In the genomic region with DNA sequence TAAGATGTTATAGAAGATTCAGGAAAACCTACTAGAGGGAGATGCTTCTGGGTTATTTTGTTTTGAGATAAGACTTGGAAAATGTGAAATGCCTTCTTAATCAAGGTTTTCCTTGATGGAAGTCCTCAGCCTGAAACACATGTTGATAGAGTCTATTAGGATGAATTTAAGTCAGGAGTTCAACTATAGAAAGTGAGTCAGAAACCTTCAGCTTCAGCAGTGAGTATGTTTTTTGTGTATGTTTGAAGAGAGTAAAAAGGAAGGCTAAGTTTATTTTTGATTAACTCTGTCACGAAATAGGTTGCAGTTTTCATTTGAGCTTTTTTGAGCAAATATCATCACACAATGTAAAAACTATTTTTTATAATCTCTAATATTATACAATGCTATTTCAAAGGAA, we compare ENCODE assay signal across 16 cellular contexts.
A peak's percentile ranks its signal among the peaks of the same experiment; 100 is the strongest.
DNase-seq lines count a peak whose midpoint lies in the region; ATAC-seq and TF ChIP-seq lines count a peak whose summit lies in the region.
"Had no signal": no experiment of that assay in that cellular context is flagged by ENCODE, and none has a peak within 500 bp of the region (broad histone marks: within the 10 kb centered on the region; RNA-seq: fewer than 3 reads in every experiment).

No MANE protein-coding gene starts in this region.

- no peaks in the 10 kb centered on the region for H3K9me1 ChIP-seq in IMR-90 (ENCODE audit: insufficient read depth, low read length)

- H2AK5ac ChIP-seq in IMR-90 (ENCODE audit: low read depth, low read length): no peak overlapping the region

- peak overlapping the region; percentile 38; the same call in 1 of the 2 replicates for H2BK20ac ChIP-seq in IMR-90 (ENCODE audit: low read depth, low read length)

- in situ Hi-C loops in IMR-90 (cut with MboI; ENCODE audit: low sequenced_read_pairs): no loop called here

- H2BK15ac ChIP-seq in IMR-90 (ENCODE audit: low read depth, low read length): no peak overlapping the region

- H3K4me3 ChIP-seq in IMR-90 (ENCODE audit: insufficient read depth, low read depth, low read length): no peak overlapping the region
- H3K4me3 ChIP-seq: BLaER1 treated with 17β-estradiol and CSF1 and Interleukin-3, amounts not matched to agents 10 nM and 100 nM had no signal

- no peaks in the 10 kb centered on the region for H3K27me3 Mint-ChIP-seq in chondrocyte (ENCODE audit: low read depth)
- no peaks in the 10 kb centered on the region for H3K27me3 Mint-ChIP-seq in stimulated activated naive B cell treated with anti-CD40 and anti-IgM and Interleukin-4, amounts not matched to agents 10 μg/mL and 1 μg/mL and 100 μg/mL, for 72 hours
- H3K27me3 Mint-ChIP-seq: B cell; CD4-positive, alpha-beta T cell had no signal

- POLR2A ChIA-PET in IMR-90 (lab: Charles Lee; ENCODE audit: unreplicated experiment): no interaction called here

- H4K20me1 ChIP-seq in IMR-90 (ENCODE audit: insufficient read depth, low read length): no peaks in the 10 kb centered on the region
- H4K20me1 ChIP-seq: BLaER1 treated with 17β-estradiol and CSF1 and Interleukin-3, amounts not matched to agents 10 nM and 100 nM had no signal

- no peak overlapping the region for H4K5ac ChIP-seq in IMR-90 (ENCODE audit: low read depth, low read length)

- peaks cover 56% of the 10 kb centered on the region for H3K4me1 Mint-ChIP-seq in chondrocyte (ENCODE audit: low read depth)
- peaks cover 3 to 5% of the 10 kb centered on the region in 2 donors for H3K4me1 Mint-ChIP-seq in stimulated activated naive B cell treated with anti-CD40 and anti-IgM and Interleukin-4, amounts not matched to agents 10 μg/mL and 1 μg/mL and 100 μg/mL, for 72 hours
- H3K4me1 Mint-ChIP-seq: B cell had no signal

- intact Hi-C loops in IMR-90 (cut with micrococcal nuclease): no loop called here

- H2BK5ac ChIP-seq in IMR-90 (ENCODE audit: low read depth, low read length, poor library complexity, severe bottlenecking): peak overlapping the region; percentile 67

- BruUV-seq in IMR-90 (replicated peaks; lab: Mats Ljungman, UMichigan): no TSS peak

- TF ChIP-seq CTCF in IMR-90 (conservative IDR thresholded peaks at IDR 0.05; ENCODE audit: low read depth, low read length) (no peak), chondrocyte (IDR thresholded peaks at IDR 0.05) (no peak)

- no peak overlapping the region for H3K14ac ChIP-seq in IMR-90 (replicated peaks; ENCODE audit: low read depth, low read length)

- no peak overlapping the region for H3K56ac ChIP-seq in IMR-90 (ENCODE audit: extremely low read depth, insufficient read depth, low read length)

- H2AK9ac ChIP-seq in IMR-90 (replicated peaks; ENCODE audit: low read depth, low read length, poor library complexity): no peak overlapping the region

- 0 out of 2 replicates have a peak overlapping the region, but pooled peaks have one; percentile 9 for H3K27ac ChIP-seq in IMR-90 (ENCODE audit: insufficient read depth, low read length)
- H3K27ac ChIP-seq: BLaER1 treated with 17β-estradiol and CSF1 and Interleukin-3, amounts not matched to agents 10 nM and 100 nM; C4-2B had no signal

- peaks cover 15% of the 10 kb centered on the region for H3K9me3 ChIP-seq in IMR-90 (ENCODE audit: control insufficient read depth, insufficient read depth, low read length)
- H3K9me3 ChIP-seq: Caco-2 had no signal

- CTCF ChIA-PET in IMR-90 (lab: Yijun Ruan, JAX): interaction anchor here (0.9 kb wide), 2 partner anchors 10 to 16 kb away, joined by 3 read pairs; no protein-coding TSS in a partner anchor

- H3K27ac Mint-ChIP-seq in chondrocyte (ENCODE audit: unreplicated experiment): peak overlapping the region; percentile 85
- H3K27ac Mint-ChIP-seq in stimulated activated naive B cell treated with anti-CD40 and anti-IgM and Interleukin-4, amounts not matched to agents 10 μg/mL and 1 μg/mL and 100 μg/mL, for 72 hours: no peak overlapping the region
- H3K27ac Mint-ChIP-seq: B cell; CD4-positive, alpha-beta T cell; CD8-positive, alpha-beta T cell had no signal

- DNase-seq in IMR-90 (peak; percentile 81), chondrocyte (ENCODE audit: low spot score) (no peak), NCI-H1694 treated with DMSO at 0.1 percent for 48 hours (lab: John Stamatoyannopoulos, UW) (no peak)
- no peak for DNase-seq in stimulated activated naive B cell treated with anti-CD40 and anti-IgM and Interleukin-4, amounts not matched to agents 10 μg/mL and 1 μg/mL and 100 μg/mL, for 72 hours
- DNase-seq in activated CD4-positive, alpha-beta T cell treated with anti-CD3 and anti-CD28 coated beads, Interleukin-2, amount 50 U/mL, for 4 hours: no peak
- DNase-seq: 8988T; AML-193; Caco-2; Calu3; CD4-positive, alpha-beta T cell; CD8-positive, alpha-beta T cell; DMS79 treated with DMSO at 0.1 percent for 48 hours; GF-D8 had no signal

- H4K91ac ChIP-seq in IMR-90 (ENCODE audit: insufficient read depth, low read depth, low read length): no peak overlapping the region

- no peaks in the 10 kb centered on the region for H3K79me1 ChIP-seq in IMR-90 (ENCODE audit: low read depth in 1 of 2, low read length in 2 of 2)

- peak overlapping the region; percentile 77; the same call in 1 of the 2 replicates for H3K18ac ChIP-seq in IMR-90 (ENCODE audit: low read depth, low read length)

- peaks cover 47% of the 10 kb centered on the region for H3K9me3 Mint-ChIP-seq in chondrocyte (ENCODE audit: low read depth)
- H3K9me3 Mint-ChIP-seq in stimulated activated naive B cell treated with anti-CD40 and anti-IgM and Interleukin-4, amounts not matched to agents 10 μg/mL and 1 μg/mL and 100 μg/mL, for 72 hours: peaks cover 5 to 20% of the 10 kb centered on the region in 2 donors

- 0 out of 4 replicates have a peak overlapping the region, but pooled peaks of 1 of the 2 experiments have one; percentile 23 for H4K8ac ChIP-seq in IMR-90 (ENCODE audit: low read depth in 2 of 2, low read length in 2 of 2)

- peaks cover 27% of the 10 kb centered on the region for H3K36me3 Mint-ChIP-seq in chondrocyte (ENCODE audit: low read depth)
- H3K36me3 Mint-ChIP-seq in stimulated activated naive B cell treated with anti-CD40 and anti-IgM and Interleukin-4, amounts not matched to agents 10 μg/mL and 1 μg/mL and 100 μg/mL, for 72 hours: no peaks in the 10 kb centered on the region
- H3K36me3 Mint-ChIP-seq: CD8-positive, alpha-beta T cell had no signal

- H3K4me1 ChIP-seq in IMR-90 (ENCODE audit: control insufficient read depth, insufficient read depth, low read length): peaks cover 3% of the 10 kb centered on the region; the same call in 1 of the 2 replicates
- H3K4me1 ChIP-seq: BLaER1 treated with 17β-estradiol and CSF1 and Interleukin-3, amounts not matched to agents 10 nM and 100 nM; Caco-2 had no signal

- H3K9ac ChIP-seq in IMR-90 (ENCODE audit: low read depth, low read length): no peak overlapping the region
- H3K9ac ChIP-seq: BLaER1 treated with 17β-estradiol and CSF1 and Interleukin-3, amounts not matched to agents 10 nM and 100 nM had no signal

- peak; percentile 66 for ATAC-seq in IMR-90 (ENCODE audit: low read depth)
- ATAC-seq in stimulated activated naive B cell treated with anti-CD40 and anti-IgM and Interleukin-4, amounts not matched to agents 10 μg/mL and 1 μg/mL and 100 μg/mL, for 72 hours (replicated peaks): no peak
- ATAC-seq: CD8-positive, alpha-beta T cell had no signal

- H3K23ac ChIP-seq in IMR-90 (ENCODE audit: low read depth, low read length): no peak overlapping the region

- no peak overlapping the region for H3K4ac ChIP-seq in IMR-90 (ENCODE audit: low read depth, low read length)

- no peaks in the 10 kb centered on the region for H3K27me3 ChIP-seq in IMR-90 (ENCODE audit: control insufficient read depth, insufficient read depth, low read length)
- H3K27me3 ChIP-seq: BLaER1 treated with 17β-estradiol and CSF1 and Interleukin-3, amounts not matched to agents 10 nM and 100 nM had no signal

- no peak for TF ChIP-seq POLR2A in IMR-90 (IDR thresholded peaks at IDR 0.05; ENCODE audit: low read depth, low read length)

- dilution Hi-C loops in IMR-90 (cut with HindIII; ENCODE audit: low sequenced_read_pairs, unreplicated experiment): no loop called here

- TF ChIP-seq RAD21 in IMR-90 (IDR thresholded peaks at IDR 0.05; ENCODE audit: low read length): no peak

- WGBS in IMR-90 (ENCODE audit: extremely low coverage in 2 of 2, insufficient read length in 1 of 2), 2 experiments: no CpG with 5 or more reads among the region's 1 CpG

- no peak overlapping the region for H2BK120ac ChIP-seq in IMR-90 (ENCODE audit: low read depth, low read length)

- H3K4me2 ChIP-seq in IMR-90 (ENCODE audit: low read depth, low read length): no peak overlapping the region
- H3K4me2 ChIP-seq: BLaER1 treated with 17β-estradiol and CSF1 and Interleukin-3, amounts not matched to agents 10 nM and 100 nM had no signal

- no peak overlapping the region for H3K4me3 Mint-ChIP-seq in chondrocyte (ENCODE audit: unreplicated experiment)
- H3K4me3 Mint-ChIP-seq in stimulated activated naive B cell treated with anti-CD40 and anti-IgM and Interleukin-4, amounts not matched to agents 10 μg/mL and 1 μg/mL and 100 μg/mL, for 72 hours: no peak overlapping the region
- H3K4me3 Mint-ChIP-seq: B cell; CD4-positive, alpha-beta T cell; CD8-positive, alpha-beta T cell had no signal

- H3K36me3 ChIP-seq in IMR-90 (ENCODE audit: control insufficient read depth, insufficient read depth, low read length): 0 out of 2 replicates have a peak, but pooled peaks cover 2% of the 10 kb centered on the region
- H3K36me3 ChIP-seq: BLaER1 treated with 17β-estradiol and CSF1 and Interleukin-3, amounts not matched to agents 10 nM and 100 nM had no signal

- no peak overlapping the region for H2AFZ ChIP-seq in IMR-90 (replicated peaks; ENCODE audit: low read length, poor library complexity)

TF ChIP-seq in IMR-90, 13 proteins besides CTCF, POLR2A, EP300 and RAD21 (continues in another document):
- TF ChIP-seq CHD1 (IDR thresholded peaks at IDR 0.05; ENCODE audit: low read depth, low read length) (no peak), RCOR1 (IDR thresholded peaks at IDR 0.05; ENCODE audit: insufficient replicate concordance, low read length) (no peak), BHLHE40 (IDR thresholded peaks at IDR 0.05; ENCODE audit: low read depth, low read length) (no peak), MAFK (IDR thresholded peaks at IDR 0.05; ENCODE audit: low read depth, low read length) (no peak), SMC3 (IDR thresholded peaks at IDR 0.05; ENCODE audit: low read depth, low read length) (no peak), CEBPB (IDR thresholded peaks at IDR 0.05; ENCODE audit: low read depth, low read length) (no peak), MAZ (IDR thresholded peaks at IDR 0.05; ENCODE audit: borderline replicate concordance, low read depth, low read length) (no peak), MXI1 (IDR thresholded peaks at IDR 0.05; ENCODE audit: borderline replicate concordance, low read depth, low read length) (no peak), RFX5 (IDR thresholded peaks at IDR 0.05; ENCODE audit: low read depth, low read length) (no peak), FOS (IDR thresholded peaks at IDR 0.05; ENCODE audit: low read depth, low read length) (no peak), NFE2L2 (IDR thresholded peaks at IDR 0.05; ENCODE audit: low read depth, low read length) (no peak)
